13 cellular contexts compared by ENCODE assay signal in genomic region chr12:5429741-5430557, GRCh38. TPM values are rescaled to one million over a fixed set of nuclear protein-coding genes. Genes with fewer than 3 reads are reported as not detected.
DNase-seq lines count a peak whose midpoint lies in the region; ATAC-seq and TF ChIP-seq lines count a peak whose summit lies in the region.
"Had no signal": no experiment of that assay in that cellular context is flagged by ENCODE, and none has a peak within 500 bp of the region (broad histone marks: within the 10 kb centered on the region; RNA-seq: fewer than 3 reads in every experiment).

No MANE protein-coding gene starts in this region.

- WGBS in mesenchymal stem cell, result 5% methylated on average over 22 of the region's 23 CpGs

- no peak overlapping the region for H4K8ac ChIP-seq in mesenchymal stem cell (ENCODE audit: low read length)

- TF ChIP-seq CTCF in left ventricle myocardium inferior (IDR thresholded peaks at IDR 0.05; ENCODE audit: borderline replicate concordance) (no peak), vagina (IDR thresholded peaks at IDR 0.05) (no peak)

- H3K9ac ChIP-seq in mesenchymal stem cell (ENCODE audit: low read length), result no peak overlapping the region

- no peaks in the 10 kb centered on the region for H3K79me1 ChIP-seq in mesenchymal stem cell (replicated peaks; ENCODE audit: low read length, poor library complexity, severe bottlenecking)

- H3K14ac ChIP-seq in mesenchymal stem cell (ENCODE audit: low read length in 2 of 2), result no peak overlapping the region

- H3K9me3 ChIP-seq in left ventricle myocardium inferior (replicated peaks), result no peaks in the 10 kb centered on the region
- H3K9me3 ChIP-seq in mesenchymal stem cell (ENCODE audit: control insufficient read depth, low read length), result no peaks in the 10 kb centered on the region
- no peaks in the 10 kb centered on the region for H3K9me3 ChIP-seq in vagina
- H3K9me3 ChIP-seq: HAP-1 had no signal

- peaks cover 48% of the 10 kb centered on the region for H3K4me1 ChIP-seq in left ventricle myocardium inferior
- peaks cover 32% of the 10 kb centered on the region for H3K4me1 ChIP-seq in mesenchymal stem cell (ENCODE audit: control insufficient read depth, insufficient read depth, low read depth, low read length)
- peaks cover 54% of the 10 kb centered on the region for H3K4me1 ChIP-seq in vagina
- H3K4me1 ChIP-seq: HAP-1 had no signal

- no peak for TF ChIP-seq POLR2A in vagina (IDR thresholded peaks at IDR 0.05)

- no peak for DNase-seq in left ventricle myocardium inferior
- DNase-seq in left ventricle myocardium superior, result no peak
- DNase-seq in ecto neural progenitor cell (ENCODE audit: low spot score), result peak; percentile 74
- peak; percentile 16 for DNase-seq in mesenchymal stem cell
- DNase-seq in vagina (ENCODE audit: extremely low spot score in 2 of 2), result no peak
- DNase-seq in EL, result no peak
- DNase-seq in activated CD4-positive, alpha-beta T cell treated with anti-CD3 and anti-CD28 coated beads, Interleukin-2, amount 50 U/mL, for 48 hours, result no peak
- no peak for DNase-seq in GM19240 (ENCODE audit: insufficient read length, low spot score)
- DNase-seq: activated CD8-positive, alpha-beta memory T cell treated with anti-CD3 and anti-CD28 coated beads, Interleukin-2, amount 50 U/mL, for 4 hours; activated naive CD4-positive, alpha-beta T cell treated with anti-CD3 and anti-CD28 coated beads, Interleukin-2, amount 10 ng/mL, durations not matched to agents 7 days and 5 days; nucleus accumbens had no signal

- no peak overlapping the region for H2AK5ac ChIP-seq in mesenchymal stem cell (ENCODE audit: low read length, severe bottlenecking)

- H2BK12ac ChIP-seq in mesenchymal stem cell (ENCODE audit: low read length in 2 of 2), result no peak overlapping the region

- H3K36me3 ChIP-seq in left ventricle myocardium inferior, result no peaks in the 10 kb centered on the region
- no peaks in the 10 kb centered on the region for H3K36me3 ChIP-seq in mesenchymal stem cell (ENCODE audit: control insufficient read depth in 1 of 2, insufficient read depth in 2 of 2, low read depth in 1 of 2, low read length in 2 of 2)
- no peaks in the 10 kb centered on the region for H3K36me3 ChIP-seq in vagina
- H3K36me3 ChIP-seq: HAP-1 had no signal

- no peak for ATAC-seq in left ventricle myocardium superior

- peak overlapping the region; percentile 69 for H3K4me3 ChIP-seq in left ventricle myocardium inferior
- H3K4me3 ChIP-seq in mesenchymal stem cell (ENCODE audit: insufficient read depth in 1 of 2, low read depth in 1 of 2, low read length in 2 of 2), result no peak overlapping the region
- peak overlapping the region; percentile 56 to 69 for H3K4me3 ChIP-seq in vagina
- H3K4me3 ChIP-seq: HAP-1, SK-N-MC had no signal

- no peak overlapping the region for H2BK120ac ChIP-seq in mesenchymal stem cell (ENCODE audit: low read depth, low read length)

- no peak overlapping the region for H3K4me2 ChIP-seq in mesenchymal stem cell (ENCODE audit: low read length, poor library complexity, severe bottlenecking)

- H3K27me3 ChIP-seq in left ventricle myocardium inferior (ENCODE audit: low read depth) (peaks cover 91% of the 10 kb centered on the region), mesenchymal stem cell (ENCODE audit: control insufficient read depth in 1 of 2, insufficient read depth in 1 of 2, low read length in 2 of 2) (peaks cover 90% of the 10 kb centered on the region in 2 experiments), vagina (no peaks in the 10 kb centered on the region)

- H2BK5ac ChIP-seq in mesenchymal stem cell (ENCODE audit: low read depth, low read length, poor library complexity, severe bottlenecking), result no peak overlapping the region

- H3K4ac ChIP-seq in mesenchymal stem cell (ENCODE audit: low read depth in 1 of 2, low read length in 2 of 2), result no peak overlapping the region

- peak overlapping the region; percentile 54 for H4K91ac ChIP-seq in mesenchymal stem cell (ENCODE audit: low read length)

- H2AFZ ChIP-seq in mesenchymal stem cell (ENCODE audit: low read depth, low read length), result no peak overlapping the region

- H3K27ac ChIP-seq in left ventricle myocardium inferior (replicated peaks) (no peak overlapping the region), mesenchymal stem cell (ENCODE audit: low read length, poor library complexity, severe bottlenecking) (no peak overlapping the region), vagina (peak overlapping the region; percentile 58)
- H3K27ac ChIP-seq: SK-N-MC had no signal

- H2BK15ac ChIP-seq in mesenchymal stem cell (ENCODE audit: low read depth, poor library complexity, severe bottlenecking), result no peak overlapping the region

- H3K18ac ChIP-seq in mesenchymal stem cell (ENCODE audit: low read depth in 1 of 2, low read length in 2 of 2), result no peak overlapping the region

- H3K23ac ChIP-seq in mesenchymal stem cell (ENCODE audit: low read length in 2 of 2), result no peak overlapping the region

- intact Hi-C loops in left ventricle myocardium inferior (cut with micrococcal nuclease) (loop anchor here (10.0 kb wide), 3 partner anchors 85 to 225 kb away; no protein-coding TSS in a partner anchor), left ventricle myocardium superior (cut with micrococcal nuclease) (loop anchor here (5.0 kb wide), 1 partner anchor 217 kb away; no protein-coding TSS in a partner anchor), vagina (cut with DNase I) (loop anchor here (5.0 kb wide), 1 partner anchor 222 kb away; no protein-coding TSS in a partner anchor)

RNA-seq across cellular contexts. Expression of gene NTF3, which starts 2.0 kb away (rescaled TPM):
- 0.99 TPM for total RNA-seq in left ventricle myocardium inferior
- 1.1 TPM for total RNA-seq in left ventricle myocardium superior
- 7.4 TPM for polyA plus RNA-seq in mesenchymal stem cell (2013, experiment 1 of 2)
- 7.6 TPM for polyA plus RNA-seq in mesenchymal stem cell (2013, experiment 2 of 2)
- 1.7 TPM for total RNA-seq in vagina

Comparison
In these comparisons a context has a peak if more than half of its experiments do, and no peak if none do; other contexts are left out.
1. DNase-seq: peak in ecto neural progenitor cell (single experiment) and mesenchymal stem cell (single experiment); none in left ventricle myocardium inferior (single experiment), left ventricle myocardium superior (single experiment), vagina (0 of 2), EL (single experiment), activated CD4-positive, alpha-beta T cell treated with anti-CD3 and anti-CD28 coated beads, Interleukin-2, amount 50 U/mL, for 48 hours (0 of 2) and GM19240 (single experiment).
2. H3K4me3 ChIP-seq: peak in left ventricle myocardium inferior (single experiment) and vagina (2 of 2); none in mesenchymal stem cell (0 of 2).